15 cellular contexts compared by ENCODE assay signal in genomic region chr1:175274368-175274767, GRCh38.
DNase-seq lines count a peak whose midpoint lies in the region; ATAC-seq and TF ChIP-seq lines count a peak whose summit lies in the region.
"Had no signal": no experiment of that assay in that cellular context is flagged by ENCODE, and none has a peak within 500 bp of the region (broad histone marks: within the 10 kb centered on the region; RNA-seq: fewer than 3 reads in every experiment).

No MANE protein-coding gene starts in this region.

- H3K4me1 Mint-ChIP-seq in stimulated activated naive B cell treated with anti-CD40 and anti-IgM and Interleukin-4, amounts not matched to agents 10 μg/mL and 1 μg/mL and 100 μg/mL, for 72 hours = peaks cover 3 to 12% of the 10 kb centered on the region in 2 donors
- no peaks in the 10 kb centered on the region for H3K4me1 Mint-ChIP-seq in osteocyte (ENCODE audit: unreplicated experiment)
- H3K4me1 Mint-ChIP-seq: CD4-positive, alpha-beta memory T cell had no signal

- no peak for TF ChIP-seq CTCF in osteocyte (IDR thresholded peaks at IDR 0.05)

- peak; percentile 99 for ATAC-seq in GM18868 (IDR thresholded peaks at IDR 0.05; ENCODE audit: unreplicated experiment)
- peak; percentile 62 for ATAC-seq in GM21619 (IDR thresholded peaks at IDR 0.05; ENCODE audit: unreplicated experiment)
- peak; percentile 77 for ATAC-seq in HG03432 (IDR thresholded peaks at IDR 0.05; ENCODE audit: unreplicated experiment)
- ATAC-seq in stimulated activated naive B cell treated with anti-CD40 and anti-IgM and Interleukin-4, amounts not matched to agents 10 μg/mL and 1 μg/mL and 100 μg/mL, for 72 hours (replicated peaks) = peak; percentile 100

- DNase-seq in stimulated activated naive B cell treated with anti-CD40 and anti-IgM and Interleukin-4, amounts not matched to agents 10 μg/mL and 1 μg/mL and 100 μg/mL, for 72 hours = peak; percentile 13
- DNase-seq in osteocyte (ENCODE audit: extremely low spot score, unreplicated experiment) (no peak), SHP77 (lab: John Stamatoyannopoulos, UW) (no peak), posterior cingulate gyrus (no peak)
- DNase-seq: activated CD4-positive, alpha-beta T cell treated with anti-CD3 and anti-CD28 coated beads, Interleukin-2, amount 50 U/mL, for 4 hours; CD4-positive, alpha-beta memory T cell; HCEC 1CT; NCI-H345; sigmoid colon; stimulated activated CD4-positive, alpha-beta T cell treated with anti-CD3 and anti-CD28 coated beads, Interleukin-4, amount 100 ng/mL, for 1 hour; transverse colon had no signal

- H3K27ac Mint-ChIP-seq in stimulated activated naive B cell treated with anti-CD40 and anti-IgM and Interleukin-4, amounts not matched to agents 10 μg/mL and 1 μg/mL and 100 μg/mL, for 72 hours = no peak overlapping the region
- H3K27ac Mint-ChIP-seq in osteocyte (ENCODE audit: unreplicated experiment) = no peak overlapping the region
- H3K27ac Mint-ChIP-seq: activated T-helper 1 cell treated with anti-CD3 and anti-CD28 coated beads, Interleukin-12 subunit alpha, Interleukin-12 subunit beta, Interleukin-2, Interleukin-4 antibody, amounts not matched to agents 30 ng/mL and 10 ng/mL and 1 ng/mL, durations not matched to agents 14 hours and 24 hours and 36 hours; CD4-positive, alpha-beta memory T cell had no signal

- H3K4me3 Mint-ChIP-seq in stimulated activated naive B cell treated with anti-CD40 and anti-IgM and Interleukin-4, amounts not matched to agents 10 μg/mL and 1 μg/mL and 100 μg/mL, for 72 hours = no peak overlapping the region
- H3K4me3 Mint-ChIP-seq in osteocyte (ENCODE audit: unreplicated experiment) = no peak overlapping the region
- H3K4me3 Mint-ChIP-seq: activated T-helper 1 cell treated with anti-CD3 and anti-CD28 coated beads, Interleukin-12 subunit alpha, Interleukin-12 subunit beta, Interleukin-2, Interleukin-4 antibody, amounts not matched to agents 30 ng/mL and 10 ng/mL and 1 ng/mL, durations not matched to agents 14 hours and 24 hours and 36 hours; CD4-positive, alpha-beta memory T cell had no signal

- H3K27me3 Mint-ChIP-seq in stimulated activated naive B cell treated with anti-CD40 and anti-IgM and Interleukin-4, amounts not matched to agents 10 μg/mL and 1 μg/mL and 100 μg/mL, for 72 hours = peaks cover 0 to 6% of the 10 kb centered on the region in 2 donors
- no peaks in the 10 kb centered on the region for H3K27me3 Mint-ChIP-seq in osteocyte (ENCODE audit: unreplicated experiment)
- H3K27me3 Mint-ChIP-seq: CD4-positive, alpha-beta memory T cell had no signal

- H3K9me3 Mint-ChIP-seq in stimulated activated naive B cell treated with anti-CD40 and anti-IgM and Interleukin-4, amounts not matched to agents 10 μg/mL and 1 μg/mL and 100 μg/mL, for 72 hours = peaks cover 1 to 4% of the 10 kb centered on the region in 2 donors
- peaks cover 12% of the 10 kb centered on the region for H3K9me3 Mint-ChIP-seq in osteocyte (ENCODE audit: unreplicated experiment)

- no peaks in the 10 kb centered on the region for H3K36me3 Mint-ChIP-seq in stimulated activated naive B cell treated with anti-CD40 and anti-IgM and Interleukin-4, amounts not matched to agents 10 μg/mL and 1 μg/mL and 100 μg/mL, for 72 hours
- H3K36me3 Mint-ChIP-seq in osteocyte (ENCODE audit: unreplicated experiment) = no peaks in the 10 kb centered on the region

- intact Hi-C loops in posterior cingulate gyrus (cut with DNase I) = no loop called here
